ENCODE assay signal across 1 cellular context in genomic region chrX:96837808-96838207, GRCh38.
TF ChIP-seq lines count a peak whose summit lies in the region.

No MANE protein-coding gene starts in this region.

TF ChIP-seq in HCT116, 20 proteins besides CTCF, POLR2A, EP300 and RAD21 (continued from another document):
- TF ChIP-seq MAX (IDR thresholded peaks at IDR 0.05) (no peak), SP1 (IDR thresholded peaks at IDR 0.05; ENCODE audit: low read depth) (no peak), FOSL1 (IDR thresholded peaks at IDR 0.05; ENCODE audit: low read depth) (peak; percentile 25; the same call in 1 of the 2 replicates)
